ENCODE assay signal across 26 cellular contexts in the genomic region with DNA sequence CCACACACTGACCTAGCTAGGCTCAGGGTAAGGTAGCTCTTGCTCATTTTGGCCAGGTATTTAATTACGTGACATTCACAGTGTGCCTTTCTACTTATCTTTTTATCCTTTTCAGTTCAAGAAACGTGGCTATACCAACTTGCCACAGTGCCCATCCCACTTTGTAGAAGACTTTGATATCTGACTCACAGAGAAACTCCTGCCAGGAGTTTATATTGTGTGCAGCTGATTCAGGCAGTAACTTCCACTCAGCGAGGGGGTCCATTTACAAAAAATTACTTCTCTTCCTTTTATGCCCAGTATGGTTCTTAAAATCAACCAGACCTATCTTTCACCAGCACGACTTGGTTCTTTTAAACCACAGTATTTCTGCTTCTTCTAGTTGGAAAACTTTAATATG.
DNase-seq lines count a peak whose midpoint lies in the region; ATAC-seq, FAIRE-seq and TF ChIP-seq lines count a peak whose summit lies in the region.
"Had no signal": no experiment of that assay in that cellular context is flagged by ENCODE, and none has a peak within 500 bp of the region (broad histone marks: within the 10 kb centered on the region; RNA-seq: fewer than 3 reads in every experiment).

No MANE protein-coding gene starts in this region.

- no peak overlapping the region for H3K4me3 Mint-ChIP-seq in MCF 10A (ENCODE audit: unreplicated experiment)
- H3K4me3 Mint-ChIP-seq: activated CD8-positive, alpha-beta T cell treated with anti-CD3 and anti-CD28 coated beads for 36 hours; CD14-positive monocyte; memory B cell; naive B cell had no signal

- H3K9me3 ChIP-seq in breast epithelium (no peaks in the 10 kb centered on the region), iPS-18a (ENCODE audit: control insufficient read depth, low read depth, low read length) (no peaks in the 10 kb centered on the region)

- intact Hi-C loops in MCF 10A (cut with micrococcal nuclease), result no loop called here
- intact Hi-C loops in breast epithelium (cut with DNase I; ENCODE audit: low total_unique reads), result no loop called here

- CTCF ChIA-PET in MCF 10A (lab: Yijun Ruan, JAX), result no interaction called here

- H3K4me1 ChIP-seq in breast epithelium (no peaks in the 10 kb centered on the region), iPS-18a (ENCODE audit: control insufficient read depth, low read depth, low read length) (peaks cover 26% of the 10 kb centered on the region)

- in situ Hi-C loops in astrocyte of the spinal cord (cut with HindIII; ENCODE audit: low sequenced_read_pairs), result no loop called here
- in situ Hi-C loops in GM13977 (cut with MboI; ENCODE audit: low pct_unique_long_range_greater_than_20kb, low sequenced_read_pairs, unreplicated experiment), result no loop called here

- DNase-seq in MCF 10A (ENCODE audit: unreplicated experiment) (peak; percentile 3), breast epithelium (ENCODE audit: low spot score in 2 of 2) (no peak), astrocyte of the spinal cord (ENCODE audit: low read depth, low spot score) (peak; percentile 17), GM12892 (ENCODE audit: insufficient read length) (no peak), GM13977 (ENCODE audit: low spot score) (no peak), NCI-H748 treated with DMSO at 0.1 percent for 48 hours (lab: John Stamatoyannopoulos, UW) (no peak)
- DNase-seq: activated CD4-positive, CD25-positive, alpha-beta regulatory T cell treated with anti-CD3 and anti-CD28 coated beads, Interleukin-2, amount 50 U/mL, for 72 hours; activated CD8-positive, alpha-beta T cell treated with anti-CD3 and anti-CD28 coated beads for 36 hours; anterior cingulate cortex; central memory CD4-positive, alpha-beta T cell; glutamatergic neuron; naive B cell; NCI-H1436; NCI-H774; occipital lobe; RPMI8226; stimulated activated naive CD4-positive, alpha-beta T cell treated with Interleukin-2 at 50 U/mL for 16 hours had no signal

- no peak overlapping the region for H3K9ac ChIP-seq in iPS-18a (ENCODE audit: low read length)

- H3K27ac Mint-ChIP-seq in MCF 10A (ENCODE audit: low read depth, unreplicated experiment), result no peak overlapping the region
- H3K27ac Mint-ChIP-seq: activated CD8-positive, alpha-beta T cell treated with anti-CD3 and anti-CD28 coated beads for 36 hours; activated T-helper 2 cell treated with anti-CD3 and anti-CD28 coated beads, Interferon-gamma antibody, Interleukin-2, Interleukin-4, amounts not matched to agents 10 μg/mL and 5 μg/mL and 100 μg/mL, durations not matched to agents 14 hours and 24 hours and 36 hours; CD14-positive monocyte; memory B cell had no signal

- POLR2A ChIA-PET in MCF 10A (lab: Yijun Ruan, JAX), result interaction anchor here (0.6 to 1.5 kb wide), 2 partner anchors 10 to 38 kb away, joined by 3 read pairs; no protein-coding TSS in a partner anchor

- H3K27me3 Mint-ChIP-seq in MCF 10A (ENCODE audit: insufficient read depth, unreplicated experiment), result no peaks in the 10 kb centered on the region
- H3K27me3 Mint-ChIP-seq: activated CD8-positive, alpha-beta T cell treated with anti-CD3 and anti-CD28 coated beads for 36 hours; memory B cell; naive B cell had no signal

- H3K27me3 ChIP-seq in breast epithelium (no peaks in the 10 kb centered on the region), iPS-18a (ENCODE audit: control insufficient read depth, insufficient read depth, low read length) (no peaks in the 10 kb centered on the region)

- no peak for FAIRE-seq in GM12892 (lab: Jason Lieb, UNC)
- FAIRE-seq: K562, urothelium cell line had no signal

- H3K36me3 Mint-ChIP-seq in MCF 10A (ENCODE audit: insufficient read depth, unreplicated experiment), result no peaks in the 10 kb centered on the region
- H3K36me3 Mint-ChIP-seq: activated naive CD4-positive, alpha-beta T cell treated with anti-CD3 and anti-CD28 coated beads, Interleukin-2, amount 50 U/mL, for 72 hours; CD14-positive monocyte; memory B cell; naive B cell had no signal

- no peak for TF ChIP-seq POLR2A in breast epithelium (IDR thresholded peaks at IDR 0.05)
- no peak for TF ChIP-seq POLR2A in GM12892 (IDR thresholded peaks at IDR 0.05; ENCODE audit: low read depth, low read length)

- TF ChIP-seq CTCF in MCF 10A (IDR thresholded peaks at IDR 0.05; ENCODE audit: unreplicated experiment) (no peak), breast epithelium (IDR thresholded peaks at IDR 0.05) (no peak), astrocyte of the spinal cord (IDR thresholded peaks at IDR 0.05; ENCODE audit: low read depth, low read length) (no peak), GM13977 (IDR thresholded peaks at IDR 0.05; ENCODE audit: extremely low read depth, insufficient read depth, missing control alignments) (no peak)

- no peak overlapping the region for H3K4me3 ChIP-seq in breast epithelium
- no peak overlapping the region for H3K4me3 ChIP-seq in astrocyte of the spinal cord (ENCODE audit: low read depth, low read length)
- H3K4me3 ChIP-seq in iPS-18a (ENCODE audit: low read length), result peak overlapping the region; percentile 24
- H3K4me3 ChIP-seq: K562 had no signal

- no peak for ATAC-seq in HG03520 (IDR thresholded peaks at IDR 0.05; ENCODE audit: unreplicated experiment)
- ATAC-seq: activated CD8-positive, alpha-beta T cell treated with anti-CD3 and anti-CD28 coated beads for 36 hours; activated naive CD4-positive, alpha-beta T cell treated with anti-CD3 and anti-CD28 coated beads, Interleukin-2, amount 50 U/mL, for 72 hours; K562 had no signal

- H3K4me1 Mint-ChIP-seq in MCF 10A (ENCODE audit: insufficient read depth, unreplicated experiment), result peaks cover 7% of the 10 kb centered on the region
- H3K4me1 Mint-ChIP-seq: CD14-positive monocyte, memory B cell, naive B cell had no signal

- BruUV-seq in MCF 10A (replicated peaks; lab: Mats Ljungman, UMichigan), result no TSS peak

- no peaks in the 10 kb centered on the region for H3K9me3 Mint-ChIP-seq in MCF 10A (ENCODE audit: unreplicated experiment)
- H3K9me3 Mint-ChIP-seq: activated CD8-positive, alpha-beta T cell treated with anti-CD3 and anti-CD28 coated beads for 36 hours; activated naive CD4-positive, alpha-beta T cell treated with anti-CD3 and anti-CD28 coated beads, Interleukin-2, amount 50 U/mL, for 72 hours; activated T-helper 2 cell treated with anti-CD3 and anti-CD28 coated beads, Interferon-gamma antibody, Interleukin-2, Interleukin-4, amounts not matched to agents 10 μg/mL and 5 μg/mL and 100 μg/mL, durations not matched to agents 14 hours and 24 hours and 36 hours; naive B cell had no signal

- H3K27ac ChIP-seq in breast epithelium, result no peak overlapping the region
- no peak overlapping the region for H3K27ac ChIP-seq in iPS-18a (ENCODE audit: low read length)
- H3K27ac ChIP-seq: 22Rv1 had no signal

- H3K36me3 ChIP-seq in breast epithelium (no peaks in the 10 kb centered on the region), iPS-18a (ENCODE audit: control insufficient read depth, low read depth, low read length) (no peaks in the 10 kb centered on the region)

Comparison
In these comparisons a context has a peak if more than half of its experiments do, and no peak if none do; other contexts are left out.
1. DNase-seq: peak in MCF 10A (single experiment) and astrocyte of the spinal cord (single experiment); none in breast epithelium (0 of 2), GM12892 (single experiment), GM13977 (single experiment) and NCI-H748 treated with DMSO at 0.1 percent for 48 hours (single experiment).